Comparison of ENCODE assay signal across 10 cellular contexts in the genomic region with DNA sequence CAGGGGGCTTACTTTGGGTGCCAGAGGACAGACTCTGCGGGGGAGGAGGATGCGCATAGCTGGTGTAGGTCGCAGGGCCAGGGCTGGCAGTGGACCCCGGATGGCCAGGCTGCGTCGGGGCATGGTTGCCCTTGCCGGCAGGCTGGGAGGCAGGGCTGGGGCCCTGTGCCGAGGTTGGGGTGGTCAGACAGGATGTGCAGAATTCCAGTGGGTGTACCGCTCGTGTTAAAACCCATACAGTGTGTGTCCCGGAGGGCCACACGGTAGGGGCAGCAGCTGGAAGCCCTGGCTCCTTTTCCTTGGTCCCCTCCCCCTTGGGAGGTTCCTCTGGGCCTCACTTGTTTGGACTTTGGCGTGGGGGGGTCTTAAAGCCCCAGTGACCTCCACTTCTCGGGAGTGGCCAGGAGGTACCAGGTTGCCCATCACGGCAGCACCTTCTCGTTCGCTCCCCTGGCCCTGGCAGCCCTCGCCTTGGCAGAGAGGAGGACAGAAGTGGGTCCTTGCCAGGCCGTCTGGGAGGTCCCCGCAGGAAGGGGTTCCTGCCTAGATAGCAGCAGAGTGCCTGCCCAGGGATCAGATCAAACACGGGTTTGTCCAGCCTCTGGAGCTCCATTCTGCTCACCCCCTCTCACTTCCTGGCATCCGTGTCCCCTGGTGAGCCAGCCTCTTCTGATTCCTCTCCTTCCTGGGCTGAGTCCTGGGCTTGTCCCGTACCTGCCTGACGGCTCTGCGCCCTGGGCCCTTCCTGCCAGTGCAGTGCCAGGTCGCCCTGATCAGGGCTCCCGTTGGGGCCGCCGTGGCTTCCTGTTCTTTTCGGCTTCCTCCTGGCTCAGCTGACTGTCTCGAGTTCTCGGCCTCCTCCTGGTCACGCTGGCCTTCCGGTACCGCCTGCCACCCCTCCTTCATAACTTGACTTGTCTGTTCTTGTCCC. TPM values are rescaled to one million over a fixed set of nuclear protein-coding genes. Genes with fewer than 3 reads are reported as not detected.
A peak's percentile ranks its signal among the peaks of the same experiment; 100 is the strongest.
DNase-seq lines count a peak whose midpoint lies in the region; ATAC-seq, FAIRE-seq and TF ChIP-seq lines count a peak whose summit lies in the region.
"Had no signal": no experiment of that assay in that cellular context is flagged by ENCODE, and none has a peak within 500 bp of the region (broad histone marks: within the 10 kb centered on the region; RNA-seq: fewer than 3 reads in every experiment).

No MANE protein-coding gene starts in this region.

- H3K4me3 Mint-ChIP-seq in activated B cell treated with CpG ODN at 0.5 μM for 24 hours: no peak overlapping the region

- peaks cover 45% of the 10 kb centered on the region for H3K4me1 Mint-ChIP-seq in activated B cell treated with CpG ODN at 0.5 μM for 24 hours

- peaks cover 5% of the 10 kb centered on the region for H3K27me3 Mint-ChIP-seq in activated B cell treated with CpG ODN at 0.5 μM for 24 hours

- CTCF ChIA-PET in activated B cell treated with CpG ODN at 0.5 μM for 24 hours (lab: Charles Lee): no interaction called here

- H3K36me3 Mint-ChIP-seq in activated B cell treated with CpG ODN at 0.5 μM for 24 hours (ENCODE audit: low read depth): peaks cover 5% of the 10 kb centered on the region

- DNase-seq in GM12891 (ENCODE audit: insufficient read length, low spot score) (no peak), activated B cell treated with CpG ODN at 0.5 μM for 24 hours (no peak), left ventricle myocardium superior (peak; percentile 70), posterior vena cava (ENCODE audit: low spot score) (peak; percentile 90), SK-N-DZ (ENCODE audit: low spot score) (no peak), NCI-H2107 (lab: John Stamatoyannopoulos, UW) (no peak), NCI-H1436 treated with DMSO at 0.1 percent for 48 hours (lab: John Stamatoyannopoulos, UW) (no peak)
- DNase-seq in activated CD4-positive, alpha-beta T cell treated with anti-CD3 and anti-CD28 coated beads, Interleukin-2, amount 50 U/mL, for 48 hours: no peak
- DNase-seq: DMS53 had no signal

- intact Hi-C loops in activated B cell treated with CpG ODN at 0.5 μM for 24 hours (cut with micrococcal nuclease) (loop anchor here (5.0 kb wide), 3 partner anchors 97 to 423 kb away; a partner anchor contains a TSS), left ventricle myocardium superior (cut with micrococcal nuclease) (no loop called here), posterior vena cava (cut with DNase I) (no loop called here)

- ATAC-seq in activated B cell treated with CpG ODN at 0.5 μM for 24 hours (ENCODE audit: low read depth) (no peak), left ventricle myocardium superior (peak; percentile 45)

- TF ChIP-seq CTCF in activated B cell treated with CpG ODN at 0.5 μM for 24 hours (IDR thresholded peaks at IDR 0.05): no peak

- POLR2A ChIA-PET in activated B cell treated with CpG ODN at 0.5 μM for 24 hours (lab: Charles Lee): no interaction called here

- no peak for TF ChIP-seq POLR2A in GM12891 (IDR thresholded peaks at IDR 0.05; ENCODE audit: low read depth, low read length)

- H3K27ac Mint-ChIP-seq in activated B cell treated with CpG ODN at 0.5 μM for 24 hours: peak overlapping the region; percentile 69

- H3K9me3 Mint-ChIP-seq in activated B cell treated with CpG ODN at 0.5 μM for 24 hours: peaks cover 10% of the 10 kb centered on the region

- peak; percentile 75 for FAIRE-seq in GM12891 (lab: Jason Lieb, UNC)

TF ChIP-seq in GM12891, 5 proteins besides CTCF, POLR2A, EP300 and RAD21:
- no peak for TF ChIP-seq TAF1 (IDR thresholded peaks at IDR 0.05; ENCODE audit: low read depth, low read length)
- TF ChIP-seq POLR2AphosphoS5 (IDR thresholded peaks at IDR 0.05; ENCODE audit: low read depth, low read length): no peak
- TF ChIP-seq POU2F2 (IDR thresholded peaks at IDR 0.05; ENCODE audit: low read depth, low read length): no peak
- TF ChIP-seq SPI1 (IDR thresholded peaks at IDR 0.05; ENCODE audit: low read depth, low read length): no peak
- no peak for TF ChIP-seq PAX5 (IDR thresholded peaks at IDR 0.05; ENCODE audit: insufficient read depth, low read length, severe bottlenecking)

RNA-seq across cellular contexts. Expression of a gene that starts 56.7 kb away (rescaled TPM):
- polyA plus RNA-seq in GM12891 (2012; ENCODE audit: low read depth, missing spikeins): not detected
- total RNA-seq in activated B cell treated with CpG ODN at 0.5 μM for 24 hours: not detected in 2 replicates
- total RNA-seq in left ventricle myocardium superior: 0.67 TPM
- under 1 TPM in 1 of 2 donors, not detected in 1; 0.24 TPM for total RNA-seq in posterior vena cava
- 0.10 TPM in 1 of 2 replicates, not detected in the other for polyA plus RNA-seq in SK-N-DZ (2014; cell fraction: cytosol; rRNA removed)
- polyA plus RNA-seq in SK-N-DZ (2014; cell fraction: nucleus; rRNA removed): 1.2 and 3.6 TPM in 2 replicates
- total RNA-seq: T-helper 2 cell treated with Interferon-gamma antibody and Interleukin-4, amounts not matched to agents 100 ng/mL and 5 ng/mL, for 36 hours had no signal

Comparison
In these comparisons a context has a peak if more than half of its experiments do, and no peak if none do; other contexts are left out.
1. DNase-seq: peak in left ventricle myocardium superior (single experiment) and posterior vena cava (single experiment); none in GM12891 (single experiment), activated B cell treated with CpG ODN at 0.5 μM for 24 hours (single experiment), SK-N-DZ (single experiment), NCI-H2107 (single experiment), activated CD4-positive, alpha-beta T cell treated with anti-CD3 and anti-CD28 coated beads, Interleukin-2, amount 50 U/mL, for 48 hours (0 of 2) and NCI-H1436 treated with DMSO at 0.1 percent for 48 hours (single experiment).